Comparison of ENCODE assay signal across 8 cellular contexts in the genomic region with DNA sequence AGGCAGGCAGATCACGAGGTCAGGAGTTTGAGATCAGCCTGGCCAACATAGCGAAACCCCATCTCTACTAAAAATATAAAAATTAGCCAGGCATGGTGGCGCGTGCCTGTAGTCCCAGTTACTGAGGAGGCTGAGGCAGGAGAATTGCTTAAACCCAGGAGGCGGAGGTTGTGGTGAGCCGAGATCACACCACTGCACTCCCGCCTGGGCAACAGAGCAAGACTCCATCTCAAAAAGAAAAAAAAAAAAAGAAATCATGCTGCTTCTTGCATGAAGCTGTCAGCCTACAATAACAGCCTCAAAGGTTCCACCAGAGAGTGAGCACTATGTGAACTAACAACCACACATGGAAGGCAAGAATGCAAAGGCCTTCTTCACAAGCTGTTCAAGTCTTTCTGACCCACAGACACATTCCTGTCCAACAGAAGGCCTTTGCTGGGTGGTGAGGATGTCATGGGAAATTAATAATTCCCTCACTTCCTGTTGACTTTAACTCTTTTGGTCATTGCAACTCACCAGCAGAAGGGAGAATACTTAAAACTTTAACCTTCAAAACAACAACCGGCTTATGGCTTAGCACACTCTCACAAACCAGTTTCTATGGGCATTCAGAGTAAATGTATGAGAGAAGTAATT. TPM values are rescaled to one million over a fixed set of nuclear protein-coding genes. Genes with fewer than 3 reads are reported as not detected.
A peak's percentile ranks its signal among the peaks of the same experiment; 100 is the strongest.
DNase-seq lines count a peak whose midpoint lies in the region; ATAC-seq and TF ChIP-seq lines count a peak whose summit lies in the region.
"Not testable (repeated sequence)": the region's sequence is repeated elsewhere in the genome, so short reads cannot be mapped to it uniquely, and the experiment has no call there.

No MANE protein-coding gene starts in this region.

- not testable (repeated sequence) for H2AFZ ChIP-seq in SK-N-SH (ENCODE audit: low read depth)

- peaks cover 24% of the 10 kb centered on the region for H3F3A ChIP-seq in SK-N-SH (replicated peaks; ENCODE audit: insufficient read depth)

- not testable (repeated sequence) for TF ChIP-seq EP300 in SK-N-SH (IDR thresholded peaks at IDR 0.05; ENCODE audit: borderline replicate concordance in 1 of 2, low read depth in 1 of 2, low read length in 1 of 2)

- not testable (repeated sequence) for BruUV-seq in Calu3 (replicated peaks; lab: Mats Ljungman, UMichigan)

- H3K36me3 Mint-ChIP-seq in Calu3 (ENCODE audit: insufficient read depth, unreplicated experiment); activated naive CD8-positive, alpha-beta T cell treated with anti-CD3 and anti-CD28 coated beads for 36 hours; nephron progenitor cell (ENCODE audit: low read depth); type B pancreatic cell: not testable (repeated sequence)

- ATAC-seq in heart right ventricle: not testable (repeated sequence)

- peaks cover 13% of the 10 kb centered on the region for H3K79me2 ChIP-seq in SK-N-SH (ENCODE audit: insufficient read depth)

- not testable (repeated sequence) for H3K9me3 Mint-ChIP-seq in Calu3 (ENCODE audit: low read depth, unreplicated experiment); activated naive CD8-positive, alpha-beta T cell treated with anti-CD3 and anti-CD28 coated beads for 36 hours; nephron progenitor cell; type B pancreatic cell

- not testable (repeated sequence) for H3K36me3 ChIP-seq in SK-N-SH (replicated peaks in 1 of 2; ENCODE audit: control insufficient read depth in 1 of 2, insufficient read depth in 2 of 2, low read length in 1 of 2); heart right ventricle

- 95% methylated on average over 8 of the region's 8 CpGs for WGBS in SK-N-SH (ENCODE audit: low lambda C conversion rate)
- WGBS in heart right ventricle, 2 donors: 91 to 93% methylated on average over 8 of the region's 8 CpGs

- H3K27me3 Mint-ChIP-seq in Calu3 (ENCODE audit: unreplicated experiment); activated naive CD8-positive, alpha-beta T cell treated with anti-CD3 and anti-CD28 coated beads for 36 hours; nephron progenitor cell (ENCODE audit: low read depth, poor library complexity); type B pancreatic cell: not testable (repeated sequence)

- H3K4me1 Mint-ChIP-seq in Calu3 (ENCODE audit: low read depth, unreplicated experiment): peaks cover 20% of the 10 kb centered on the region
- H3K4me1 Mint-ChIP-seq in activated naive CD8-positive, alpha-beta T cell treated with anti-CD3 and anti-CD28 coated beads for 36 hours: peaks cover 30% of the 10 kb centered on the region
- not testable (repeated sequence) for H3K4me1 Mint-ChIP-seq in nephron progenitor cell; type B pancreatic cell (ENCODE audit: unreplicated experiment)

- not testable (repeated sequence) for DNase-seq in Calu3; SK-N-SH; activated naive CD8-positive, alpha-beta T cell treated with anti-CD3 and anti-CD28 coated beads for 36 hours; heart right ventricle; nephron progenitor cell; type B pancreatic cell (ENCODE audit: extremely low spot score, unreplicated experiment)
- DNase-seq in HT1080 (ENCODE audit: low read depth): peak; percentile 64
- DNase-seq in dermis blood vessel endothelial cell: peak; percentile 62

- TF ChIP-seq CTCF in Calu3 (IDR thresholded peaks at IDR 0.05; ENCODE audit: unreplicated experiment); SK-N-SH (IDR thresholded peaks at IDR 0.05); heart right ventricle (IDR thresholded peaks at IDR 0.05); nephron progenitor cell (IDR thresholded peaks at IDR 0.05); type B pancreatic cell (conservative IDR thresholded peaks at IDR 0.05): not testable (repeated sequence)

- H3K27ac ChIP-seq in SK-N-SH (ENCODE audit: low read depth in 2 of 2, low read length in 1 of 2) (peak overlapping the region; percentile 8 to 67; a peak in 2 of 4 replicates), heart right ventricle (peak overlapping the region in 8 of 10 donors; percentile 24 to 79 (median 56))

- not testable (repeated sequence) for H3K9me3 ChIP-seq in SK-N-SH, heart right ventricle

- not testable (repeated sequence) for TF ChIP-seq RAD21 in SK-N-SH (IDR thresholded peaks at IDR 0.05; ENCODE audit: low read length)

- H3K4me3 ChIP-seq in SK-N-SH (ENCODE audit: low read depth in 2 of 2, low read length in 1 of 2); heart right ventricle: not testable (repeated sequence)

- intact Hi-C loops in Calu3 (cut with micrococcal nuclease; ENCODE audit: unreplicated experiment); heart right ventricle (cut with DNase I): not testable (repeated sequence)

- not testable (repeated sequence) for H3K9me2 ChIP-seq in SK-N-SH

- H3K4me3 Mint-ChIP-seq in Calu3 (ENCODE audit: low read depth, unreplicated experiment); activated naive CD8-positive, alpha-beta T cell treated with anti-CD3 and anti-CD28 coated beads for 36 hours; nephron progenitor cell; type B pancreatic cell: not testable (repeated sequence)

- CTCF ChIA-PET in Calu3 (lab: Charles Lee) (interaction anchor here (0.7 kb wide), 1 partner anchor 58 kb away, joined by 3 read pairs; no protein-coding TSS in a partner anchor), SK-N-SH (lab: Yijun Ruan, JAX) (interaction anchor here (1.0 to 1.1 kb wide), 2 partner anchors 12 to 240 kb away, joined by 3 read pairs; no protein-coding TSS in a partner anchor)

- H3K27ac Mint-ChIP-seq in Calu3 (ENCODE audit: unreplicated experiment) (peak overlapping the region; percentile 14), nephron progenitor cell (peak overlapping the region; percentile 74), type B pancreatic cell (peak overlapping the region; percentile 41)
- H3K27ac Mint-ChIP-seq in activated naive CD8-positive, alpha-beta T cell treated with anti-CD3 and anti-CD28 coated beads for 36 hours: peak overlapping the region; percentile 32

- not testable (repeated sequence) for H3K4me1 ChIP-seq in SK-N-SH (ENCODE audit: control insufficient read depth in 1 of 2, insufficient read depth in 2 of 2, low read depth in 1 of 2, low read length in 1 of 2)
- H3K4me1 ChIP-seq in heart right ventricle: peaks cover 0 to 66% (median 30%) of the 10 kb centered on the region in 9 donors

- H3K27me3 ChIP-seq in SK-N-SH (ENCODE audit: insufficient read depth); heart right ventricle: not testable (repeated sequence)

- peak overlapping the region; percentile 12; the same call in 1 of the 2 replicates for H3K9ac ChIP-seq in SK-N-SH

- peak overlapping the region; percentile 47 for H3K4me2 ChIP-seq in SK-N-SH

- POLR2A ChIA-PET in SK-N-SH (lab: Yijun Ruan, JAX): not testable (repeated sequence)

- not testable (repeated sequence) for H4K20me1 ChIP-seq in SK-N-SH (ENCODE audit: insufficient read depth)

RNA-seq across cellular contexts. Expression of a gene that starts 11.9 kb away (rescaled TPM):
- total RNA-seq in Calu3 (2022): 7.7 and 8.0 TPM in 2 replicates
- total RNA-seq in HT1080 (2014; rRNA removed; shearing (Covaris generic)): 5.5 and 7.8 TPM in 2 replicates
- polyA plus RNA-seq in HT1080 (2015; cell fraction: cytosol; rRNA removed): 4.8 and 6.1 TPM in 2 replicates
- 3.6 and 6.5 TPM in 2 replicates for polyA plus RNA-seq in HT1080 (2015; cell fraction: nucleus; rRNA removed)
- polyA plus RNA-seq in SK-N-SH (2012; rRNA removed): 1.9 and 2.1 TPM in 2 replicates
- polyA plus RNA-seq in SK-N-SH (2012; cell fraction: cytosol; rRNA removed): 2.6 and 2.9 TPM in 2 replicates
- polyA plus RNA-seq in SK-N-SH (2012; cell fraction: nucleus; rRNA removed): 1.7 and 1.8 TPM in 2 replicates
- total RNA-seq in activated naive CD8-positive, alpha-beta T cell treated with anti-CD3 and anti-CD28 coated beads for 36 hours: 1 to 10 TPM; 4.5 to 4.8 TPM
- 11.3 and 18.5 TPM in 2 replicates for total RNA-seq in dermis blood vessel endothelial cell
- 10 to 100 TPM in 9 of 10 donors, 1 to 10 TPM in 1; 9.9 to 16.2 (median 15.2) TPM for total RNA-seq in heart right ventricle
- polyA plus RNA-seq in heart right ventricle: 1 to 10 TPM; 2.5 to 8.5 TPM
- 10.7 and 12.1 TPM in 2 replicates for total RNA-seq in type B pancreatic cell (ENCODE audit: low replicate concordance)

Comparison
In these comparisons a context has a peak if more than half of its experiments do, and no peak if none do; other contexts are left out.
1. H3K27ac Mint-ChIP-seq: peak in every context shown above with its lines; median percentile 74 in nephron progenitor cell; 41 in type B pancreatic cell; 32 in activated naive CD8-positive, alpha-beta T cell treated with anti-CD3 and anti-CD28 coated beads for 36 hours; 14 in Calu3.